Comparison of ENCODE assay signal across 17 cellular contexts in the genomic region with DNA sequence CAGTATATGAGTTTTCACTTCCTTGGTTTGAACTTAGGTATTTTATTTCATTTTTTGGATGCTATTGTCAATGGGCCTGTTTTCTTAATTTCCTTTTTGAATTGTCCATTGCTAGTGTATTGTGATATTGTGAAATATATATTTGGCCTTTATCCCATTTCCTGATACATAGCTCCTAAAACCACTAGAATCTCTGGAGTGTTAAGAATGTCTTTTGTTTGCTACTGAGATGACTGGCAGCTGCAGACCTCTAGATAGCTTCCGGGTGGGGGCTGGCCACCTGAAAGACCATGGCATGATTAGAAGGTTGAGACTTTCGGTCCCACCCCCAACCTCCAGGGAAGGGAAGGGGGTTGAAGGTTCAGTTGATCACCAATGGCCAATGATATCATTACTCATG.
A peak's percentile ranks its signal among the peaks of the same experiment; 100 is the strongest.
DNase-seq lines count a peak whose midpoint lies in the region; ATAC-seq and TF ChIP-seq lines count a peak whose summit lies in the region.
"Had no signal": no experiment of that assay in that cellular context is flagged by ENCODE, and none has a peak within 500 bp of the region (broad histone marks: within the 10 kb centered on the region; RNA-seq: fewer than 3 reads in every experiment).

No MANE protein-coding gene starts in this region.

- H3K9me3 ChIP-seq in heart left ventricle = no peaks in the 10 kb centered on the region
- H3K9me3 ChIP-seq: psoas muscle, testis had no signal

- ATAC-seq in heart left ventricle (no peak), GM18519 (IDR thresholded peaks at IDR 0.05; ENCODE audit: low FRiP score, unreplicated experiment) (no peak)
- ATAC-seq: left colon, psoas muscle had no signal

- peaks cover 0 to 18% (median 3%) of the 10 kb centered on the region in 9 donors for H3K27me3 ChIP-seq in heart left ventricle
- H3K27me3 ChIP-seq: testis had no signal

- peaks cover 0 to 13% (median 7%) of the 10 kb centered on the region in 12 donors for H3K4me1 ChIP-seq in heart left ventricle
- H3K4me1 ChIP-seq: psoas muscle had no signal

- DNase-seq in HCEC 1CT = peak; percentile 77
- DNase-seq in amniotic epithelial cell (ENCODE audit: low read depth) = peak; percentile 86
- DNase-seq in fibroblast of peridontal ligament (ENCODE audit: extremely low read depth) = peak; percentile 76
- DNase-seq in pulmonary artery endothelial cell (ENCODE audit: low read depth, low spot score) = peak; percentile 19
- no peak for DNase-seq in heart left ventricle
- DNase-seq in NCI-H2171 (lab: John Stamatoyannopoulos, UW) = no peak
- no peak for DNase-seq in NOMO-1 treated with dmso at 0.1 percent for 144 hours (lab: John Stamatoyannopoulos, UW; ENCODE audit: unreplicated experiment)
- DNase-seq: activated effector memory CD4-positive, alpha-beta T cell treated with Interleukin-2 at 50 U/mL for 16 hours; aorta; effector CD4-positive, alpha-beta T cell; left colon; NCI-H1105 treated with DMSO at 0.1 percent for 48 hours; NCI-H446; psoas muscle; SW 1271; testis had no signal

- intact Hi-C loops in heart left ventricle (cut with DNase I) = loop anchor here in 7 of 10 donors (10.0 kb wide), 2 partner anchors 66 to 684 kb away; no protein-coding TSS in a partner anchor

- no peaks in the 10 kb centered on the region for H3K36me3 ChIP-seq in heart left ventricle

- no peak overlapping the region for H3K27ac ChIP-seq in heart left ventricle
- H3K27ac ChIP-seq: psoas muscle, testis had no signal

- H3K4me3 ChIP-seq in heart left ventricle = no peak overlapping the region
- H3K4me3 ChIP-seq: psoas muscle, testis had no signal

- no peak for TF ChIP-seq POLR2A in heart left ventricle (IDR thresholded peaks at IDR 0.05)

- 48 to 68% (median 54%) methylated on average over 2 of the region's 2 CpGs for WGBS in heart left ventricle, 4 donors

- TF ChIP-seq CTCF in heart left ventricle (IDR thresholded peaks at IDR 0.05) = no peak

Comparison
In these comparisons a context has a peak if more than half of its experiments do, and no peak if none do; other contexts are left out.
1. DNase-seq: peak in HCEC 1CT (single experiment), amniotic epithelial cell (single experiment), fibroblast of peridontal ligament (single experiment) and pulmonary artery endothelial cell (single experiment); none in heart left ventricle (0 of 5), NCI-H2171 (single experiment) and NOMO-1 treated with dmso at 0.1 percent for 144 hours (single experiment).